ENCODE assay signal across 1 cellular context in genomic region chr21:25561668-25562641, GRCh38.
TF ChIP-seq lines count a peak whose summit lies in the region.

No MANE protein-coding gene starts in this region.

TF ChIP-seq in GM12878, 131 proteins besides CTCF, POLR2A, EP300 and RAD21 (continued from another document and continues in another):
- TF ChIP-seq SPI1 (IDR thresholded peaks at IDR 0.05; ENCODE audit: borderline replicate concordance, insufficient read depth, low read depth, low read length): peak; percentile 83
- peak; percentile 56 for TF ChIP-seq RELA (IDR thresholded peaks at IDR 0.05; ENCODE audit: borderline replicate concordance, partially characterized antibody)
- no peak for TF ChIP-seq NFXL1 (IDR thresholded peaks at IDR 0.05; ENCODE audit: borderline replicate concordance)
- TF ChIP-seq, protein P1, sequence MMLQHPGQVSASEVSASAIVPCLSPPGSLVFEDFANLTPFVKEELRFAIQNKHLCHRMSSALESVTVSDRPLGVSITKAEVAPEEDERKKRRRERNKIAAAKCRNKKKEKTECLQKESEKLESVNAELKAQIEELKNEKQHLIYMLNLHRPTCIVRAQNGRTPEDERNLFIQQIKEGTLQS (IDR thresholded peaks at IDR 0.05; ENCODE audit: borderline replicate concordance, extremely low read depth, low read depth, low read length): no peak
- TF ChIP-seq DPF2 (IDR thresholded peaks at IDR 0.05): no peak
- peak; percentile 82 for TF ChIP-seq JUNB (IDR thresholded peaks at IDR 0.05)
- peak; percentile 47 for TF ChIP-seq SP1 (IDR thresholded peaks at IDR 0.05; ENCODE audit: low read depth, low read length)
- no peak for TF ChIP-seq BACH1 (IDR thresholded peaks at IDR 0.05; ENCODE audit: borderline replicate concordance)
- TF ChIP-seq E2F8 (IDR thresholded peaks at IDR 0.05; ENCODE audit: low read depth, partially characterized antibody): no peak
- peak; percentile 63; the same call in 1 of the 2 replicates for TF ChIP-seq MEF2A (IDR thresholded peaks at IDR 0.05; ENCODE audit: insufficient read depth, low read depth, low read length)
- no peak for TF ChIP-seq MTA2 (IDR thresholded peaks at IDR 0.05; ENCODE audit: low read depth)
- peak; percentile 79 for TF ChIP-seq EED (IDR thresholded peaks at IDR 0.05; ENCODE audit: low read depth)
- no peak for TF ChIP-seq CBX3 (IDR thresholded peaks at IDR 0.05; ENCODE audit: borderline replicate concordance, low read depth)
- TF ChIP-seq EGR1 (IDR thresholded peaks at IDR 0.05; ENCODE audit: borderline replicate concordance in 1 of 2, low read depth in 2 of 2, low read length in 2 of 2): peak; percentile 4 to 66; a peak in 2 of 3 replicates
- 0 out of 2 replicates have a peak, but pooled peaks have one; percentile 34 for TF ChIP-seq IRF4 (IDR thresholded peaks at IDR 0.05; ENCODE audit: low read depth, low read length)
- peak; percentile 10 for TF ChIP-seq SMC3 (IDR thresholded peaks at IDR 0.05; ENCODE audit: borderline replicate concordance, low read length)
- TF ChIP-seq POLR2AphosphoS5 (IDR thresholded peaks at IDR 0.05; ENCODE audit: low read length): peak; percentile 96
- peak; percentile 89; the same call in 1 of the 2 replicates for TF ChIP-seq RB1 (IDR thresholded peaks at IDR 0.05; ENCODE audit: borderline replicate concordance)
- peak in 1 of 2 experiments; percentile 50; a peak in 2 of 4 replicates for TF ChIP-seq SRF (IDR thresholded peaks at IDR 0.05; ENCODE audit: low read depth in 2 of 2, low read length in 2 of 2)
- 0 out of 2 replicates have a peak, but pooled peaks have one; percentile 26 for TF ChIP-seq ELK1 (IDR thresholded peaks at IDR 0.05; ENCODE audit: low read depth, low read length)
- peak; percentile 93 for TF ChIP-seq TCF3 (IDR thresholded peaks at IDR 0.05; ENCODE audit: borderline replicate concordance, insufficient read depth, low read depth, low read length)
- TF ChIP-seq STAT1 (conservative IDR thresholded peaks at IDR 0.05): 0 out of 2 replicates have a peak, but pooled peaks have one; percentile 25
- TF ChIP-seq FOXM1 (IDR thresholded peaks at IDR 0.05; ENCODE audit: low read depth, low read length): no peak
- peak; percentile 97 for TF ChIP-seq MYC (IDR thresholded peaks at IDR 0.05; ENCODE audit: insufficient read depth, insufficient read length, insufficient replicate concordance, low read length, severe bottlenecking)
- no peak for TF ChIP-seq BCLAF1 (IDR thresholded peaks at IDR 0.05)
- TF ChIP-seq LARP7 (IDR thresholded peaks at IDR 0.05): no peak
- TF ChIP-seq NBN (IDR thresholded peaks at IDR 0.05): peak; percentile 13; the same call in 1 of the 2 replicates
- TF ChIP-seq ZNF274 (IDR thresholded peaks at IDR 0.05; ENCODE audit: insufficient read depth, insufficient read length): no peak
- peak; percentile 28; the same call in 1 of the 2 replicates for TF ChIP-seq BCL11A (IDR thresholded peaks at IDR 0.05; ENCODE audit: low read depth, low read length)
- TF ChIP-seq RCOR1 (conservative IDR thresholded peaks at IDR 0.05; ENCODE audit: low read depth, low read length): 0 out of 2 replicates have a peak, but pooled peaks have one; percentile 47
- TF ChIP-seq POU2F2 (IDR thresholded peaks at IDR 0.05; ENCODE audit: borderline replicate concordance, low read depth, low read length): peak; percentile 97
- no peak for TF ChIP-seq RAD51 (IDR thresholded peaks at IDR 0.05)
- TF ChIP-seq MXI1 (IDR thresholded peaks at IDR 0.05; ENCODE audit: low read depth, low read length): no peak; the same call in 1 of the 2 replicates
- TF ChIP-seq, protein P2, sequence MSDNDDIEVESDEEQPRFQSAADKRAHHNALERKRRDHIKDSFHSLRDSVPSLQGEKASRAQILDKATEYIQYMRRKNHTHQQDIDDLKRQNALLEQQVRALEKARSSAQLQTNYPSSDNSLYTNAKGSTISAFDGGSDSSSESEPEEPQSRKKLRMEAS (IDR thresholded peaks at IDR 0.05; ENCODE audit: low read depth, low read length): peak; percentile 88
- TF ChIP-seq, protein P3, sequence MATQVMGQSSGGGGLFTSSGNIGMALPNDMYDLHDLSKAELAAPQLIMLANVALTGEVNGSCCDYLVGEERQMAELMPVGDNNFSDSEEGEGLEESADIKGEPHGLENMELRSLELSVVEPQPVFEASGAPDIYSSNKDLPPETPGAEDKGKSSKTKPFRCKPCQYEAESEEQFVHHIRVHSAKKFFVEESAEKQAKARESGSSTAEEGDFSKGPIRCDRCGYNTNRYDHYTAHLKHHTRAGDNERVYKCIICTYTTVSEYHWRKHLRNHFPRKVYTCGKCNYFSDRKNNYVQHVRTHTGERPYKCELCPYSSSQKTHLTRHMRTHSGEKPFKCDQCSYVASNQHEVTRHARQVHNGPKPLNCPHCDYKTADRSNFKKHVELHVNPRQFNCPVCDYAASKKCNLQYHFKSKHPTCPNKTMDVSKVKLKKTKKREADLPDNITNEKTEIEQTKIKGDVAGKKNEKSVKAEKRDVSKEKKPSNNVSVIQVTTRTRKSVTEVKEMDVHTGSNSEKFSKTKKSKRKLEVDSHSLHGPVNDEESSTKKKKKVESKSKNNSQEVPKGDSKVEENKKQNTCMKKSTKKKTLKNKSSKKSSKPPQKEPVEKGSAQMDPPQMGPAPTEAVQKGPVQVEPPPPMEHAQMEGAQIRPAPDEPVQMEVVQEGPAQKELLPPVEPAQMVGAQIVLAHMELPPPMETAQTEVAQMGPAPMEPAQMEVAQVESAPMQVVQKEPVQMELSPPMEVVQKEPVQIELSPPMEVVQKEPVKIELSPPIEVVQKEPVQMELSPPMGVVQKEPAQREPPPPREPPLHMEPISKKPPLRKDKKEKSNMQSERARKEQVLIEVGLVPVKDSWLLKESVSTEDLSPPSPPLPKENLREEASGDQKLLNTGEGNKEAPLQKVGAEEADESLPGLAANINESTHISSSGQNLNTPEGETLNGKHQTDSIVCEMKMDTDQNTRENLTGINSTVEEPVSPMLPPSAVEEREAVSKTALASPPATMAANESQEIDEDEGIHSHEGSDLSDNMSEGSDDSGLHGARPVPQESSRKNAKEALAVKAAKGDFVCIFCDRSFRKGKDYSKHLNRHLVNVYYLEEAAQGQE (IDR thresholded peaks at IDR 0.05; ENCODE audit: low read depth, low read length): peak; percentile 32; the same call in 1 of the 2 replicates
- TF ChIP-seq MTA3 (IDR thresholded peaks at IDR 0.05; ENCODE audit: borderline replicate concordance, low read length): no peak
- TF ChIP-seq TAF1 (IDR thresholded peaks at IDR 0.05; ENCODE audit: borderline replicate concordance, low read depth, low read length): peak; percentile 93
- TF ChIP-seq, protein P4, sequence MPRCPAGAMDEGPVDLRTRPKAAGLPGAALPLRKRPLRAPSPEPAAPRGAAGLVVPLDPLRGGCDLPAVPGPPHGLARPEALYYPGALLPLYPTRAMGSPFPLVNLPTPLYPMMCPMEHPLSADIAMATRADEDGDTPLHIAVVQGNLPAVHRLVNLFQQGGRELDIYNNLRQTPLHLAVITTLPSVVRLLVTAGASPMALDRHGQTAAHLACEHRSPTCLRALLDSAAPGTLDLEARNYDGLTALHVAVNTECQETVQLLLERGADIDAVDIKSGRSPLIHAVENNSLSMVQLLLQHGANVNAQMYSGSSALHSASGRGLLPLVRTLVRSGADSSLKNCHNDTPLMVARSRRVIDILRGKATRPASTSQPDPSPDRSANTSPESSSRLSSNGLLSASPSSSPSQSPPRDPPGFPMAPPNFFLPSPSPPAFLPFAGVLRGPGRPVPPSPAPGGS (IDR thresholded peaks at IDR 0.05; ENCODE audit: borderline replicate concordance, insufficient read depth, low read depth, low read length, poor library complexity, severe bottlenecking): peak; percentile 98
- TF ChIP-seq BMI1 (IDR thresholded peaks at IDR 0.05; ENCODE audit: borderline replicate concordance): no peak
- 0 out of 2 replicates have a peak, but pooled peaks have one; percentile 35 for TF ChIP-seq PAX5 (IDR thresholded peaks at IDR 0.05; ENCODE audit: borderline replicate concordance, low read depth, low read length)
- TF ChIP-seq KLF5 (IDR thresholded peaks at IDR 0.05; ENCODE audit: partially characterized antibody): peak; percentile 41
- TF ChIP-seq SIN3A (IDR thresholded peaks at IDR 0.05; ENCODE audit: low read depth, low read length): peak; percentile 37; the same call in 1 of the 2 replicates
- peak; percentile 56; the same call in 1 of the 2 replicates for TF ChIP-seq TCF12 (IDR thresholded peaks at IDR 0.05; ENCODE audit: low read depth, low read length)
- TF ChIP-seq HCFC1 (IDR thresholded peaks at IDR 0.05; ENCODE audit: low read length): no peak
- TF ChIP-seq, protein P5, sequence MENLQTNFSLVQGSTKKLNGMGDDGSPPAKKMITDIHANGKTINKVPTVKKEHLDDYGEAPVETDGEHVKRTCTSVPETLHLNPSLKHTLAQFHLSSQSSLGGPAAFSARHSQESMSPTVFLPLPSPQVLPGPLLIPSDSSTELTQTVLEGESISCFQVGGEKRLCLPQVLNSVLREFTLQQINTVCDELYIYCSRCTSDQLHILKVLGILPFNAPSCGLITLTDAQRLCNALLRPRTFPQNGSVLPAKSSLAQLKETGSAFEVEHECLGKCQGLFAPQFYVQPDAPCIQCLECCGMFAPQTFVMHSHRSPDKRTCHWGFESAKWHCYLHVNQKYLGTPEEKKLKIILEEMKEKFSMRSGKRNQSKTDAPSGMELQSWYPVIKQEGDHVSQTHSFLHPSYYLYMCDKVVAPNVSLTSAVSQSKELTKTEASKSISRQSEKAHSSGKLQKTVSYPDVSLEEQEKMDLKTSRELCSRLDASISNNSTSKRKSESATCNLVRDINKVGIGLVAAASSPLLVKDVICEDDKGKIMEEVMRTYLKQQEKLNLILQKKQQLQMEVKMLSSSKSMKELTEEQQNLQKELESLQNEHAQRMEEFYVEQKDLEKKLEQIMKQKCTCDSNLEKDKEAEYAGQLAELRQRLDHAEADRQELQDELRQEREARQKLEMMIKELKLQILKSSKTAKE (IDR thresholded peaks at IDR 0.05; ENCODE audit: low read depth, poor library complexity, severe bottlenecking): peak; percentile 60
- peak; percentile 98 for TF ChIP-seq POLR2AphosphoS2 (IDR thresholded peaks at IDR 0.05; ENCODE audit: low read depth, low read length)
- TF ChIP-seq JUND (IDR thresholded peaks at IDR 0.05; ENCODE audit: low read depth, low read length): peak; percentile 56; the same call in 1 of the 2 replicates
- TF ChIP-seq SIX5 (IDR thresholded peaks at IDR 0.05; ENCODE audit: low read depth, low read length, severe bottlenecking): no peak
- no peak for TF ChIP-seq RFX5 (IDR thresholded peaks at IDR 0.05; ENCODE audit: low read depth, low read length)
- peak; percentile 47 for TF ChIP-seq CHD1 (IDR thresholded peaks at IDR 0.05; ENCODE audit: low read depth, low read length)
- TF ChIP-seq, protein P6, sequence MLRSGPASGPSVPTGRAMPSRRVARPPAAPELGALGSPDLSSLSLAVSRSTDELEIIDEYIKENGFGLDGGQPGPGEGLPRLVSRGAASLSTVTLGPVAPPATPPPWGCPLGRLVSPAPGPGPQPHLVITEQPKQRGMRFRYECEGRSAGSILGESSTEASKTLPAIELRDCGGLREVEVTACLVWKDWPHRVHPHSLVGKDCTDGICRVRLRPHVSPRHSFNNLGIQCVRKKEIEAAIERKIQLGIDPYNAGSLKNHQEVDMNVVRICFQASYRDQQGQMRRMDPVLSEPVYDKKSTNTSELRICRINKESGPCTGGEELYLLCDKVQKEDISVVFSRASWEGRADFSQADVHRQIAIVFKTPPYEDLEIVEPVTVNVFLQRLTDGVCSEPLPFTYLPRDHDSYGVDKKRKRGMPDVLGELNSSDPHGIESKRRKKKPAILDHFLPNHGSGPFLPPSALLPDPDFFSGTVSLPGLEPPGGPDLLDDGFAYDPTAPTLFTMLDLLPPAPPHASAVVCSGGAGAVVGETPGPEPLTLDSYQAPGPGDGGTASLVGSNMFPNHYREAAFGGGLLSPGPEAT (IDR thresholded peaks at IDR 0.05; ENCODE audit: low read depth): peak; percentile 50; the same call in 1 of the 2 replicates
